In the genomic region with DNA sequence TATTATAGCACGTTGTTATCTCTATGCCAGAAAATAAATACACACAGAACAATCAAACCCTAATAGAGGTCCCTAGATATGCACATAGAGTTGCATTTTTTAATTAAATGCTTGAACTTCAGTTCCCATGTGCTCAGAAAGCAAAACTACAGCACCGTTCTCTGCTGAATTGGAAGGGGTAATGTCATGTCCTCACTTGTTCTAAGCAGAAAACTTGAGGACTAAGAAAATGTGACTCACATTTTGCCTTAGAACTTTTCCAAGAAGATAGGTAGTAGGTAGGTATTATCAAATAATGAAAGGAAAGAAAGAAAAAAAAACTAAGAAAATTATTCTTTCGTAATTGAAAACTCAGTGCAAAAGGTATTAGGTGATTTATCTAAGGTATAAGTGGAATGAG, we compare ENCODE assay signal across 16 cellular contexts.
DNase-seq lines count a peak whose midpoint lies in the region; ATAC-seq and TF ChIP-seq lines count a peak whose summit lies in the region.
"Had no signal": no experiment of that assay in that cellular context is flagged by ENCODE, and none has a peak within 500 bp of the region (broad histone marks: within the 10 kb centered on the region; RNA-seq: fewer than 3 reads in every experiment).

No MANE protein-coding gene starts in this region.

- H3K27ac ChIP-seq in A673 (ENCODE audit: low read depth, low read length, poor library complexity, severe bottlenecking) (peak overlapping the region; percentile 36), RWPE1 (no peak overlapping the region), epithelial cell of prostate (no peak overlapping the region)
- H3K27ac ChIP-seq: PC-9, SJCRH30 had no signal

- CTCF ChIA-PET in A673 (lab: Charles Lee), result no interaction called here
- CTCF ChIA-PET in RWPE1 (lab: Yijun Ruan, JAX), result no interaction called here

- H3K27me3 ChIP-seq in A673 (replicated peaks; ENCODE audit: insufficient read depth, low read depth, low read length, poor library complexity), result no peaks in the 10 kb centered on the region
- H3K27me3 ChIP-seq: SJCRH30 had no signal

- TF ChIP-seq CTCF in A673 (conservative IDR thresholded peaks at IDR 0.05; ENCODE audit: low read depth, low read length) (no peak), RWPE1 (conservative IDR thresholded peaks at IDR 0.05; ENCODE audit: low read depth) (no peak)

- no peaks in the 10 kb centered on the region for H3K9me3 ChIP-seq in A673 (ENCODE audit: low read depth, low read length, poor library complexity, severe bottlenecking)
- H3K9me3 ChIP-seq: SJCRH30 had no signal

- no peaks in the 10 kb centered on the region for H3K36me3 ChIP-seq in A673 (ENCODE audit: insufficient read depth, low read length, poor library complexity, severe bottlenecking)
- H3K36me3 ChIP-seq: SJCRH30 had no signal

- ATAC-seq in HG03521 (IDR thresholded peaks at IDR 0.05; ENCODE audit: unreplicated experiment), result no peak

- intact Hi-C loops in A673 (cut with micrococcal nuclease; ENCODE audit: unreplicated experiment), result loop anchor here (2.0 kb wide), 1 partner anchor 187 kb away; no protein-coding TSS in a partner anchor

- DNase-seq in A673 (ENCODE audit: low spot score) (peak; percentile 6), HPDE6-E6E7 (ENCODE audit: extremely low spot score) (peak; percentile 11), RWPE1 (ENCODE audit: low spot score) (peak; percentile 2), epithelial cell of prostate (ENCODE audit: low read depth, low spot score) (peak; percentile 3), SHP77 treated with DMSO at 0.1 percent for 48 hours (lab: John Stamatoyannopoulos, UW) (no peak), glomerular visceral epithelial cell (ENCODE audit: extremely low spot score) (no peak), HUDEP-2 (lab: John Stamatoyannopoulos, UW; ENCODE audit: unreplicated experiment in 76 of 76) (no peak)
- DNase-seq: DMS53, KBM-7, NCI-H1417, NCI-H187, NCI-H526, PC-9, RPMI8226, SJCRH30 had no signal

- peaks cover 31% of the 10 kb centered on the region for H3K4me1 ChIP-seq in A673 (ENCODE audit: insufficient read depth, low read length, poor library complexity, severe bottlenecking)

- POLR2A ChIA-PET in A673 (lab: Charles Lee; ENCODE audit: low non-redundant PET), result interaction anchor here (0.7 kb wide), 1 partner anchor 27 kb away, joined by 3 read pairs; no protein-coding TSS in a partner anchor
- POLR2A ChIA-PET in RWPE1 (lab: Yijun Ruan, JAX; ENCODE audit: low non-redundant PET), result no interaction called here

- H3K4me3 ChIP-seq in A673 (ENCODE audit: low read depth, low read length, poor library complexity, severe bottlenecking), result no peak overlapping the region
- H3K4me3 ChIP-seq: PC-9, SJCRH30 had no signal

- BruUV-seq in A673 (replicated peaks; lab: Mats Ljungman, UMichigan), result no TSS peak

Comparison
In these comparisons a context has a peak if more than half of its experiments do, and no peak if none do; other contexts are left out.
1. DNase-seq: peak in A673 (single experiment), HPDE6-E6E7 (single experiment), RWPE1 (single experiment) and epithelial cell of prostate (single experiment); none in SHP77 treated with DMSO at 0.1 percent for 48 hours (single experiment), glomerular visceral epithelial cell (single experiment) and HUDEP-2 (0 of 76).